ENCODE assay signal across 1 cellular context in genomic region chr15:80989518-80990478, GRCh38.
TF ChIP-seq lines count a peak whose summit lies in the region.

Gene MESD (minus strand): TSS chr15:80989819. CDS start chr15:80989791, 28 bp downstream.

TF ChIP-seq in K562, 482 proteins besides CTCF, POLR2A, EP300 and RAD21 (continued from another document and continues in another):
- TF ChIP-seq ZNF395 (CRISPR knock-in tag; IDR thresholded peaks at IDR 0.05): no peak; the same call in 1 of the 2 replicates
- peak; percentile 37 to 73; a peak in 2 of 4 replicates for TF ChIP-seq MNT (conservative IDR thresholded peaks at IDR 0.05)
- no peak for TF ChIP-seq IRF1 (CRISPR knock-in tag; IDR thresholded peaks at IDR 0.05; ENCODE audit: borderline replicate concordance)
- no peak for TF ChIP-seq REST (CRISPR knock-in tag; IDR thresholded peaks at IDR 0.05; ENCODE audit: low read depth)
- TF ChIP-seq PHTF2 (CRISPR knock-in tag; IDR thresholded peaks at IDR 0.05): no peak
- TF ChIP-seq ZNF41 (CRISPR knock-in tag; conservative IDR thresholded peaks at IDR 0.05): no peak
- no peak for TF ChIP-seq ZNF830 (CRISPR knock-in tag; IDR thresholded peaks at IDR 0.05)
- TF ChIP-seq GABPB2 (CRISPR knock-in tag; conservative IDR thresholded peaks at IDR 0.05): no peak
- no peak for TF ChIP-seq KDM1A (IDR thresholded peaks at IDR 0.05)
- TF ChIP-seq TARDBP (IDR thresholded peaks at IDR 0.05): no peak
- TF ChIP-seq MBD1 (CRISPR knock-in tag; IDR thresholded peaks at IDR 0.05): no peak
- no peak for TF ChIP-seq TFE3 (CRISPR knock-in tag; IDR thresholded peaks at IDR 0.05)
- no peak for TF ChIP-seq ZC3H8 (IDR thresholded peaks at IDR 0.05)
- no peak for TF ChIP-seq ZNF24 (IDR thresholded peaks at IDR 0.05)
- TF ChIP-seq KLF10 (CRISPR knock-in tag; IDR thresholded peaks at IDR 0.05): no peak
- no peak for TF ChIP-seq NFYB (IDR thresholded peaks at IDR 0.05; ENCODE audit: extremely low read depth, insufficient read length)
- no peak for TF ChIP-seq LARP7 (IDR thresholded peaks at IDR 0.05)
- TF ChIP-seq ZNF699 (CRISPR knock-in tag; IDR thresholded peaks at IDR 0.05; ENCODE audit: insufficient replicate concordance): no peak
- TF ChIP-seq GTF2E2 (tag; IDR thresholded peaks at IDR 0.05): no peak
- no peak for TF ChIP-seq GTF3C2 (IDR thresholded peaks at IDR 0.05; ENCODE audit: borderline replicate concordance, extremely low read depth, insufficient read length)
- no peak for TF ChIP-seq ETV5 (CRISPR knock-in tag; IDR thresholded peaks at IDR 0.05; ENCODE audit: low read depth)
- no peak for TF ChIP-seq U2AF1 (optimal IDR thresholded peaks at IDR 0.05; ENCODE audit: low read depth, low read length)
- no peak for TF ChIP-seq ZNF239 (CRISPR knock-in tag; IDR thresholded peaks at IDR 0.05)
- no peak for TF ChIP-seq PTTG1 (tag; IDR thresholded peaks at IDR 0.05; ENCODE audit: low read depth)
- TF ChIP-seq MXD1 (CRISPR knock-in tag; IDR thresholded peaks at IDR 0.05; ENCODE audit: borderline replicate concordance, poor library complexity, severe bottlenecking): no peak
- no peak for TF ChIP-seq ZNF318 (IDR thresholded peaks at IDR 0.05; ENCODE audit: borderline replicate concordance in 1 of 2, low read depth in 1 of 2)
- TF ChIP-seq ARNT (IDR thresholded peaks at IDR 0.05): peak in 1 of 2 experiments; percentile 86; a peak in 2 of 4 replicates
- no peak for TF ChIP-seq HMG20A (CRISPR knock-in tag; conservative IDR thresholded peaks at IDR 0.05)
- TF ChIP-seq U2AF2 (optimal IDR thresholded peaks at IDR 0.05; ENCODE audit: low read depth, low read length): no peak
